In the genomic region with DNA sequence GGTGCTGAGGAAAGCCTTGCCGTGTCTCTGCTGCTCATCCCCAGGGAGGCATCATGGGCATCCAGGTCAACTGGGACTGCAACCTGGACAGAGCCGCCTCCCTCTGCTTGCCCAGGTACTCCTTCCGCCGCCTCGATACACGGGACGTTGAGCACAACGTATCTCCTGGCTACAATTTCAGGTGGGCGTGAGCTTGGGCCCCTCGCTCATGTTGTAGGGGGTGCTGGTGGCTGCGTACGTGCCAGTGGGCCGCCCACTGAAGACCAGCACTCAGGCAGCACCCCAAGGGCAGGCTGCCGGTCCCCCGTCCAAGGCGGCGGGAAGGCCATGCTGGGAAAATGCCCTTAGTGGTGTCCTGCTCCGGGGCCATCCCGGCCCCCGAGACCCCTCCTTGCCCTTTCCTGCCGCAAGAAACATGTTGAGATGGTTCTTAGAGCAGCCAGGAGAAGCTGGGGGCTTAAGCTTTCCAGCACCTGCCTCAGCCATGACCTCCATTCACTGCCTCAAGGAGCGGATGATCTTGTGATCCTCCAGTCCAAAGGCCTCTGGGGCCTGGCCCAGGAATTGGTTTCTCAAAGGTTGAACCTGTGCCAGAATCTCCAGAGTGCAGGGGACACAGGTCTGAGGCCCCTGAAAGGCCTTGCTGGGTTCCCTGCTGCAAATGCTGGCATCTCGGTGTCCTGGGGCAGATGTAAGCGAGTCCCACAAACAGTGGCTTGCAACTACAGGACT, we compare ENCODE assay signal across 29 cellular contexts. TPM values are rescaled to one million over a fixed set of nuclear protein-coding genes. Genes with fewer than 3 reads are reported as not detected.
DNase-seq lines count a peak whose midpoint lies in the region; ATAC-seq and TF ChIP-seq lines count a peak whose summit lies in the region.
"Had no signal": no experiment of that assay in that cellular context is flagged by ENCODE, and none has a peak within 500 bp of the region (broad histone marks: within the 10 kb centered on the region; RNA-seq: fewer than 3 reads in every experiment).

No MANE protein-coding gene starts in this region.

- 0 out of 4 replicates have a peak overlapping the region, but pooled peaks of 1 of the 2 experiments have one; percentile 24 for H4K8ac ChIP-seq in IMR-90 (ENCODE audit: low read depth in 2 of 2, low read length in 2 of 2)

- POLR2A ChIA-PET in SK-N-SH (lab: Yijun Ruan, JAX) (no interaction called here), IMR-90 (lab: Charles Lee; ENCODE audit: unreplicated experiment) (interaction anchor here (0.5 kb wide), 1 partner anchor 277 kb away, joined by 3 read pairs; no protein-coding TSS in a partner anchor)

- DNase-seq in SK-N-SH (peak; percentile 20), IMR-90 (no peak), osteoblast (ENCODE audit: insufficient read length, low spot score, missing footprints) (peak; percentile 62), left ventricle myocardium inferior (no peak)
- DNase-seq: 8988T; activated CD4-positive, alpha-beta T cell treated with anti-CD3 and anti-CD28 coated beads for 1 hour; activated naive CD4-positive, alpha-beta T cell; activated T-cell treated with anti-CD3 and anti-CD28 coated beads, Interleukin-2, amount 50 U/mL, for 48 hours; amniotic stem cell; CD8-positive, alpha-beta T cell; effector CD8-positive, alpha-beta T cell; EL; glutamatergic neuron; GOT3; MG63; NCI-H1417; NCI-H2081 treated with DMSO at 0.1 percent for 48 hours; NCI-H226; NCI-H69; stimulated activated CD4-positive, alpha-beta T cell treated with anti-CD3 and anti-CD28 coated beads, Interleukin-4, amount 100 ng/mL, for 4 hours; T-cell; upper lobe of right lung had no signal

- dilution Hi-C loops in IMR-90 (cut with HindIII; ENCODE audit: low sequenced_read_pairs, unreplicated experiment): no loop called here

- no peak overlapping the region for H3K23ac ChIP-seq in IMR-90 (ENCODE audit: low read depth, low read length)

- no peaks in the 10 kb centered on the region for H4K20me1 ChIP-seq in SK-N-SH (ENCODE audit: insufficient read depth)
- H4K20me1 ChIP-seq in IMR-90 (ENCODE audit: insufficient read depth, low read length): no peaks in the 10 kb centered on the region
- H4K20me1 ChIP-seq in osteoblast (ENCODE audit: insufficient read depth, low read length): no peaks in the 10 kb centered on the region

- H4K91ac ChIP-seq in IMR-90 (ENCODE audit: insufficient read depth, low read depth, low read length): no peak overlapping the region

- CTCF ChIA-PET in SK-N-SH (lab: Yijun Ruan, JAX): interaction anchor here (0.9 to 2.6 kb wide), 9 partner anchors 10 to 296 kb away, joined by 3 to 35 read pairs (median 3); no protein-coding TSS in a partner anchor
- CTCF ChIA-PET in IMR-90 (lab: Yijun Ruan, JAX): interaction anchor here (2.1 kb wide), 1 partner anchor 12 kb away, joined by 6 read pairs; no protein-coding TSS in a partner anchor

- no peak overlapping the region for H4K5ac ChIP-seq in IMR-90 (ENCODE audit: low read depth, low read length)

- H2BK120ac ChIP-seq in IMR-90 (ENCODE audit: low read depth, low read length): no peak overlapping the region

- 0 out of 2 replicates have a peak overlapping the region, but pooled peaks have one; percentile 28 for H3K14ac ChIP-seq in IMR-90 (replicated peaks; ENCODE audit: low read depth, low read length)

- H3K27me3 ChIP-seq in SK-N-SH (ENCODE audit: insufficient read depth): no peaks in the 10 kb centered on the region
- no peaks in the 10 kb centered on the region for H3K27me3 ChIP-seq in IMR-90 (ENCODE audit: control insufficient read depth, insufficient read depth, low read length)
- H3K27me3 ChIP-seq in esophagus (ENCODE audit: control insufficient read depth in 1 of 2, insufficient read depth in 2 of 2, low read length in 2 of 2): no peaks in the 10 kb centered on the region
- no peaks in the 10 kb centered on the region for H3K27me3 ChIP-seq in osteoblast (ENCODE audit: insufficient read depth, low read length)
- no peaks in the 10 kb centered on the region for H3K27me3 ChIP-seq in left ventricle myocardium inferior (ENCODE audit: low read depth)
- H3K27me3 ChIP-seq: MG63, right atrium auricular region, upper lobe of right lung had no signal

- H2BK15ac ChIP-seq in IMR-90 (ENCODE audit: low read depth, low read length): no peak overlapping the region

- H3K4me3 ChIP-seq in SK-N-SH (ENCODE audit: low read depth in 2 of 2, low read length in 1 of 2) (no peak overlapping the region), IMR-90 (ENCODE audit: insufficient read depth, low read depth, low read length) (no peak overlapping the region), esophagus (ENCODE audit: low read depth in 1 of 2, low read length in 2 of 2) (no peak overlapping the region), osteoblast (ENCODE audit: insufficient read depth, low read length) (no peak overlapping the region), left ventricle myocardium inferior (no peak overlapping the region)
- H3K4me3 ChIP-seq: MG63, right atrium auricular region, upper lobe of right lung had no signal

- H3K4me2 ChIP-seq in SK-N-SH (no peak overlapping the region), IMR-90 (ENCODE audit: low read depth, low read length) (no peak overlapping the region), osteoblast (ENCODE audit: insufficient read depth, low read length) (no peak overlapping the region)

- ATAC-seq in SK-N-SH treated with all-trans-retinoic acid at 6 μM for 48 hours (no peak), IMR-90 (ENCODE audit: low read depth) (no peak), GM18861 (IDR thresholded peaks at IDR 0.05; ENCODE audit: unreplicated experiment) (no peak), HG03025 (IDR thresholded peaks at IDR 0.05; ENCODE audit: low FRiP score, unreplicated experiment) (no peak)
- ATAC-seq: CD8-positive, alpha-beta T cell; stimulated activated memory B cell treated with anti-CD40 and anti-IgM and Interleukin-4, amounts not matched to agents 10 μg/mL and 1 μg/mL and 100 μg/mL, for 72 hours; upper lobe of right lung had no signal

- no peaks in the 10 kb centered on the region for H3K4me1 ChIP-seq in SK-N-SH (ENCODE audit: control insufficient read depth in 1 of 2, insufficient read depth in 2 of 2, low read depth in 1 of 2, low read length in 1 of 2)
- no peaks in the 10 kb centered on the region for H3K4me1 ChIP-seq in IMR-90 (ENCODE audit: control insufficient read depth, insufficient read depth, low read length)
- peaks cover 2 to 9% of the 10 kb centered on the region in 2 donors for H3K4me1 ChIP-seq in esophagus (ENCODE audit: control insufficient read depth in 2 of 2, insufficient read depth in 2 of 2, low read length in 1 of 2)
- H3K4me1 ChIP-seq in osteoblast (ENCODE audit: insufficient read depth, low read length): no peaks in the 10 kb centered on the region
- H3K4me1 ChIP-seq in left ventricle myocardium inferior: peaks cover 8% of the 10 kb centered on the region

- H2AFZ ChIP-seq in SK-N-SH (ENCODE audit: low read depth) (no peak overlapping the region), IMR-90 (replicated peaks; ENCODE audit: low read length, poor library complexity) (no peak overlapping the region), osteoblast (ENCODE audit: low read length) (no peak overlapping the region)

- 93% methylated on average over 20 of the region's 24 CpGs for WGBS in SK-N-SH (ENCODE audit: low lambda C conversion rate)
- 94% methylated on average over 10 of the region's 24 CpGs; no CpG with 5 or more reads in 1 of the 2 experiments for WGBS in IMR-90 (ENCODE audit: extremely low coverage in 2 of 2, insufficient read length in 1 of 2), 2 experiments
- WGBS in esophagus, 2 donors: 93 to 95% methylated on average over 24 of the region's 24 CpGs

- H3K4ac ChIP-seq in IMR-90 (ENCODE audit: low read depth, low read length): no peak overlapping the region

- intact Hi-C loops in IMR-90 (cut with micrococcal nuclease) (no loop called here), left ventricle myocardium inferior (cut with micrococcal nuclease) (no loop called here)

- BruUV-seq in IMR-90 (replicated peaks; lab: Mats Ljungman, UMichigan): no TSS peak

- TF ChIP-seq RAD21 in SK-N-SH (IDR thresholded peaks at IDR 0.05; ENCODE audit: low read length) (no peak), IMR-90 (IDR thresholded peaks at IDR 0.05; ENCODE audit: low read length) (no peak)

- H2AK5ac ChIP-seq in IMR-90 (ENCODE audit: low read depth, low read length): 0 out of 2 replicates have a peak overlapping the region, but pooled peaks have one; percentile 33

- no peak overlapping the region for H2BK20ac ChIP-seq in IMR-90 (ENCODE audit: low read depth, low read length)

- H3K79me2 ChIP-seq in SK-N-SH (ENCODE audit: insufficient read depth) (no peaks in the 10 kb centered on the region), osteoblast (ENCODE audit: insufficient read depth, low read length) (no peaks in the 10 kb centered on the region)

- no peaks in the 10 kb centered on the region for H3K9me1 ChIP-seq in IMR-90 (ENCODE audit: insufficient read depth, low read length)

- H3K79me1 ChIP-seq in IMR-90 (ENCODE audit: low read depth in 1 of 2, low read length in 2 of 2): no peaks in the 10 kb centered on the region

- TF ChIP-seq CTCF in SK-N-SH (IDR thresholded peaks at IDR 0.05) (no peak), IMR-90 (conservative IDR thresholded peaks at IDR 0.05; ENCODE audit: low read depth, low read length) (no peak), osteoblast (IDR thresholded peaks at IDR 0.05; ENCODE audit: extremely low read depth, low read depth, low read length) (no peak), left ventricle myocardium inferior (IDR thresholded peaks at IDR 0.05; ENCODE audit: borderline replicate concordance) (no peak)

- no peak overlapping the region for H2BK5ac ChIP-seq in IMR-90 (ENCODE audit: low read depth, low read length, poor library complexity, severe bottlenecking)

- H3F3A ChIP-seq in SK-N-SH (replicated peaks; ENCODE audit: insufficient read depth): no peaks in the 10 kb centered on the region

- TF ChIP-seq EP300 in SK-N-SH (IDR thresholded peaks at IDR 0.05; ENCODE audit: borderline replicate concordance in 1 of 2, low read depth in 1 of 2, low read length in 1 of 2): no peak

- TF ChIP-seq POLR2A in IMR-90 (IDR thresholded peaks at IDR 0.05; ENCODE audit: low read depth, low read length): no peak

- H3K27ac ChIP-seq in SK-N-SH (ENCODE audit: low read depth in 2 of 2, low read length in 1 of 2) (no peak overlapping the region), IMR-90 (ENCODE audit: insufficient read depth, low read length) (no peak overlapping the region), esophagus (ENCODE audit: low read depth in 2 of 2, low read length in 1 of 2) (peak overlapping the region; percentile 66 to 74), osteoblast (ENCODE audit: low read depth, low read length) (no peak overlapping the region), left ventricle myocardium inferior (replicated peaks) (no peak overlapping the region)
- H3K27ac ChIP-seq: epithelial cell of prostate, right atrium auricular region, upper lobe of right lung had no signal

- H3K9me3 ChIP-seq in SK-N-SH: no peaks in the 10 kb centered on the region
- H3K9me3 ChIP-seq in IMR-90 (ENCODE audit: control insufficient read depth, insufficient read depth, low read length): no peaks in the 10 kb centered on the region
- H3K9me3 ChIP-seq in esophagus (ENCODE audit: control insufficient read depth in 2 of 2, insufficient read depth in 1 of 2, low read depth in 1 of 2, low read length in 1 of 2): no peaks in the 10 kb centered on the region
- H3K9me3 ChIP-seq in osteoblast (ENCODE audit: low read depth, low read length): no peaks in the 10 kb centered on the region
- no peaks in the 10 kb centered on the region for H3K9me3 ChIP-seq in left ventricle myocardium inferior (replicated peaks)
- H3K9me3 ChIP-seq: MG63, right atrium auricular region, upper lobe of right lung had no signal

- H3K36me3 ChIP-seq in SK-N-SH (replicated peaks in 1 of 2; ENCODE audit: control insufficient read depth in 1 of 2, insufficient read depth in 2 of 2, low read length in 1 of 2): no peaks in the 10 kb centered on the region
- H3K36me3 ChIP-seq in IMR-90 (ENCODE audit: control insufficient read depth, insufficient read depth, low read length): peaks cover 4% of the 10 kb centered on the region; the same call in 1 of the 2 replicates
- H3K36me3 ChIP-seq in esophagus (ENCODE audit: control insufficient read depth in 2 of 2, insufficient read depth in 2 of 2, low read length in 1 of 2): peaks cover 6 to 18% of the 10 kb centered on the region in 2 donors
- no peaks in the 10 kb centered on the region for H3K36me3 ChIP-seq in osteoblast (ENCODE audit: insufficient read depth, low read length)
- peaks cover 24% of the 10 kb centered on the region for H3K36me3 ChIP-seq in left ventricle myocardium inferior
- H3K36me3 ChIP-seq: MG63 had no signal

- in situ Hi-C loops in IMR-90 (cut with MboI; ENCODE audit: low sequenced_read_pairs): no loop called here

- peak overlapping the region; percentile 3 for H2AK9ac ChIP-seq in IMR-90 (replicated peaks; ENCODE audit: low read depth, low read length, poor library complexity)

- H3K9ac ChIP-seq in SK-N-SH: no peak overlapping the region
- H3K9ac ChIP-seq in IMR-90 (ENCODE audit: low read depth, low read length): no peak overlapping the region

- H3K56ac ChIP-seq in IMR-90 (ENCODE audit: extremely low read depth, insufficient read depth, low read length): no peak overlapping the region

- no peak overlapping the region for H3K18ac ChIP-seq in IMR-90 (ENCODE audit: low read depth, low read length)

- H3K9me2 ChIP-seq in SK-N-SH: no peaks in the 10 kb centered on the region

RNA-seq across cellular contexts. Expression of gene P2RX4, which starts 19.2 kb away (rescaled TPM):
- polyA plus RNA-seq in SK-N-SH (2012; rRNA removed) (24.2 and 32.2 TPM in 2 replicates), IMR-90 (2012; rRNA removed) (12.6 and 13.6 TPM in 2 replicates), esophagus (1 to 10 TPM; 5.0 to 5.4 TPM)
- 13.4 and 22.6 TPM in 2 replicates for polyA plus RNA-seq in SK-N-SH (2012; cell fraction: cytosol; rRNA removed)
- polyA plus RNA-seq in SK-N-SH (2012; cell fraction: nucleus; rRNA removed): 17.6 and 24.1 TPM in 2 replicates
- total RNA-seq in IMR-90 (2012; rRNA removed) (8.3 and 9.5 TPM in 2 replicates), osteoblast (22.1 and 23.5 TPM in 2 replicates), left ventricle myocardium inferior (4.7 TPM)
- polyA plus RNA-seq in IMR-90 (2012; cell fraction: cytosol; rRNA removed): 19.9 and 29.3 TPM in 2 replicates
- 19.5 and 20.0 TPM in 2 replicates for polyA plus RNA-seq in IMR-90 (2012; cell fraction: nucleus; rRNA removed; ENCODE audit: low replicate concordance)

Comparison
In these comparisons a context has a peak if more than half of its experiments do, and no peak if none do; other contexts are left out.
1. DNase-seq: peak in SK-N-SH (single experiment) and osteoblast (single experiment); none in IMR-90 (single experiment) and left ventricle myocardium inferior (single experiment).
2. H3K27ac ChIP-seq: peak in esophagus (2 of 2); none in SK-N-SH (0 of 2), IMR-90 (single experiment), osteoblast (single experiment) and left ventricle myocardium inferior (single experiment).